Comparison of ENCODE assay signal across 15 cellular contexts in the genomic region with DNA sequence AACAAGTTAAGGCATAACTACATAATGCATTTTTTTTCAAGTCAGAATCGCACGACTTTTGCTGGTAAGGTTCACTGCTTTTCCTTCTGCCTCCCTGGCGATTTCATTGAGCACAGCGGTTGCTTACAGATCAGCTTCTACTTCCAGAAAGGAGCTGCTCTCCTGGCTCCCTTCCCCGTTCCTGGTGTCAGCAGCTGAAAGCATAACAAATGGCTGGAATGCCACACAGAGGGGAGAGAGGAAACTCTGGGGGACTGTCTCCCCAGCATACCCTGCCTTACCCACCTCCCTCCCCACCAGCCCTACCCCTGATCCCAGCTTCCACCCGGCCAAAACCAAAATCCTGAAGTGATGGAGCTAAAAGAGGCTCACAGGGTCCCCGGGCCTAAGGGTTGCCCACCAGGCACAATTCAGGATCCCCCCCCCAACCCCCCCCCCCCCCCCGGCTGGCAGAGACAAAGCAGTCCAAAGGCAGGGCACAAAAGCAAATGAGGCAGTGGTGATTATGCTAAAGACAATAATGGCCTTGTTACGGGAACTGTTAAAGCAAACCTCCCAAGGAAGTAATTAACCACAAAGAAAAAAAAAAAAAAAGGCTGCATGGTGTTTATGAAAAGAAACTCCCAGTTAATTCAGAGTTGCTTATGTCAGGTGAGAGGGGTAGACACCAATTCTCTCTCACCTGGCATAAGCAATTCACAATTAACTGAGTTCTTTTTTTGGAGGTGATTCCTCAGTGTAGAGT.
A peak's percentile ranks its signal among the peaks of the same experiment; 100 is the strongest.
DNase-seq lines count a peak whose midpoint lies in the region; ATAC-seq and TF ChIP-seq lines count a peak whose summit lies in the region.
"Had no signal": no experiment of that assay in that cellular context is flagged by ENCODE, and none has a peak within 500 bp of the region (broad histone marks: within the 10 kb centered on the region; RNA-seq: fewer than 3 reads in every experiment).

No MANE protein-coding gene starts in this region.

- peak overlapping the region; percentile 83 for H3K27ac ChIP-seq in colonic mucosa
- H3K27ac ChIP-seq: SK-N-MC had no signal

- peaks cover 4% of the 10 kb centered on the region for H3K27me3 Mint-ChIP-seq in activated CD4-positive, alpha-beta memory T cell treated with anti-CD3 and anti-CD28 coated beads, Interleukin-2, amount 10 ng/mL, durations not matched to agents 7 days and 5 days
- peaks cover 2% of the 10 kb centered on the region for H3K27me3 Mint-ChIP-seq in activated CD8-positive, alpha-beta T cell treated with anti-CD3 and anti-CD28 coated beads for 36 hours

- no peaks in the 10 kb centered on the region for H3K36me3 ChIP-seq in colonic mucosa

- no peak overlapping the region for H3K27ac Mint-ChIP-seq in activated CD4-positive, alpha-beta memory T cell treated with anti-CD3 and anti-CD28 coated beads, Interleukin-2, amount 10 ng/mL, durations not matched to agents 7 days and 5 days
- H3K27ac Mint-ChIP-seq in activated CD8-positive, alpha-beta T cell treated with anti-CD3 and anti-CD28 coated beads for 36 hours = no peak overlapping the region
- H3K27ac Mint-ChIP-seq: CD4-positive, CD25-positive, alpha-beta regulatory T cell; natural killer cell treated with Interleukin-12 subunit alpha and Interleukin-12 subunit beta and Interleukin-15 and Interleukin-18, amount 100 ng/mL, for 72 hours had no signal

- H3K9me3 Mint-ChIP-seq in activated CD4-positive, alpha-beta memory T cell treated with anti-CD3 and anti-CD28 coated beads, Interleukin-2, amount 10 ng/mL, durations not matched to agents 7 days and 5 days = no peaks in the 10 kb centered on the region
- H3K9me3 Mint-ChIP-seq in activated CD8-positive, alpha-beta T cell treated with anti-CD3 and anti-CD28 coated beads for 36 hours = no peaks in the 10 kb centered on the region
- H3K9me3 Mint-ChIP-seq: natural killer cell treated with Interleukin-12 subunit alpha and Interleukin-12 subunit beta and Interleukin-15 and Interleukin-18, amount 100 ng/mL, for 72 hours had no signal

- peak overlapping the region in 1 of 2 donors; percentile 68 for H3K9ac ChIP-seq in colonic mucosa (ENCODE audit: low read depth in 2 of 2, low read length in 2 of 2)

- peaks cover 4% of the 10 kb centered on the region for H3K4me1 Mint-ChIP-seq in activated CD4-positive, alpha-beta memory T cell treated with anti-CD3 and anti-CD28 coated beads, Interleukin-2, amount 10 ng/mL, durations not matched to agents 7 days and 5 days
- no peaks in the 10 kb centered on the region for H3K4me1 Mint-ChIP-seq in activated CD8-positive, alpha-beta T cell treated with anti-CD3 and anti-CD28 coated beads for 36 hours (ENCODE audit: low read depth)

- no peak for ATAC-seq in HG02884 (IDR thresholded peaks at IDR 0.05; ENCODE audit: unreplicated experiment)
- ATAC-seq in activated CD8-positive, alpha-beta T cell treated with anti-CD3 and anti-CD28 coated beads for 36 hours = no peak
- ATAC-seq in HG03521 (IDR thresholded peaks at IDR 0.05; ENCODE audit: unreplicated experiment) = no peak
- ATAC-seq: natural killer cell treated with Interleukin-12 subunit alpha and Interleukin-12 subunit beta and Interleukin-15 and Interleukin-18, amount 100 ng/mL, for 72 hours had no signal

- intact Hi-C loops in colonic mucosa (cut with DNase I) = no loop called here
- intact Hi-C loops in activated CD8-positive, alpha-beta T cell treated with anti-CD3 and anti-CD28 coated beads for 36 hours (cut with micrococcal nuclease) = no loop called here

- DNase-seq in COR-L47 (lab: John Stamatoyannopoulos, UW) (peak; percentile 74), NCI-H146 (lab: John Stamatoyannopoulos, UW) (peak; percentile 71), colonic mucosa (peak; percentile 38), midbrain (lab: John Stamatoyannopoulos, UW) (peak; percentile 46)
- no peak for DNase-seq in activated CD4-positive, alpha-beta memory T cell treated with anti-CD3 and anti-CD28 coated beads, Interleukin-2, amount 10 ng/mL, durations not matched to agents 7 days and 5 days
- no peak for DNase-seq in activated CD8-positive, alpha-beta T cell treated with anti-CD3 and anti-CD28 coated beads for 36 hours
- DNase-seq: activated CD4-positive, CD25-positive, alpha-beta regulatory T cell; activated T-cell treated with anti-CD3 and anti-CD28 coated beads, Interleukin-2, amount 50 U/mL, for 48 hours; CD4-positive, CD25-positive, alpha-beta regulatory T cell; Kasumi-1; NCI-H524 treated with DMSO at 0.1 percent for 48 hours had no signal

- no peak overlapping the region for H3K4me3 ChIP-seq in colonic mucosa
- H3K4me3 ChIP-seq: SK-N-MC had no signal

- H3K27me3 ChIP-seq in colonic mucosa = no peaks in the 10 kb centered on the region

- peaks cover 6% of the 10 kb centered on the region for H3K4me1 ChIP-seq in colonic mucosa

- H3K4me3 Mint-ChIP-seq in activated CD4-positive, alpha-beta memory T cell treated with anti-CD3 and anti-CD28 coated beads, Interleukin-2, amount 10 ng/mL, durations not matched to agents 7 days and 5 days = no peak overlapping the region
- H3K4me3 Mint-ChIP-seq in activated CD8-positive, alpha-beta T cell treated with anti-CD3 and anti-CD28 coated beads for 36 hours = no peak overlapping the region
- H3K4me3 Mint-ChIP-seq: CD4-positive, CD25-positive, alpha-beta regulatory T cell; natural killer cell treated with Interleukin-12 subunit alpha and Interleukin-12 subunit beta and Interleukin-15 and Interleukin-18, amount 100 ng/mL, for 72 hours had no signal

- CTCF ChIA-PET in activated CD4-positive, alpha-beta memory T cell treated with anti-CD3 and anti-CD28 coated beads, Interleukin-2, amount 10 ng/mL, durations not matched to agents 7 days and 5 days (lab: Charles Lee) = no interaction called here
- CTCF ChIA-PET in activated CD8-positive, alpha-beta T cell treated with anti-CD3 and anti-CD28 coated beads for 36 hours (lab: Charles Lee) = no interaction called here

- TF ChIP-seq CTCF in colonic mucosa (IDR thresholded peaks at IDR 0.05) = no peak
- TF ChIP-seq CTCF in activated CD8-positive, alpha-beta T cell treated with anti-CD3 and anti-CD28 coated beads for 36 hours (IDR thresholded peaks at IDR 0.05) = no peak

- POLR2A ChIA-PET in activated CD4-positive, alpha-beta memory T cell treated with anti-CD3 and anti-CD28 coated beads, Interleukin-2, amount 10 ng/mL, durations not matched to agents 7 days and 5 days (lab: Charles Lee) = no interaction called here
- POLR2A ChIA-PET in activated CD8-positive, alpha-beta T cell treated with anti-CD3 and anti-CD28 coated beads for 36 hours (lab: Charles Lee) = no interaction called here

- no peaks in the 10 kb centered on the region for H3K36me3 Mint-ChIP-seq in activated CD4-positive, alpha-beta memory T cell treated with anti-CD3 and anti-CD28 coated beads, Interleukin-2, amount 10 ng/mL, durations not matched to agents 7 days and 5 days (ENCODE audit: low read depth)
- no peaks in the 10 kb centered on the region for H3K36me3 Mint-ChIP-seq in activated CD8-positive, alpha-beta T cell treated with anti-CD3 and anti-CD28 coated beads for 36 hours (ENCODE audit: low read depth)
- H3K36me3 Mint-ChIP-seq: CD4-positive, CD25-positive, alpha-beta regulatory T cell; natural killer cell treated with Interleukin-12 subunit alpha and Interleukin-12 subunit beta and Interleukin-15 and Interleukin-18, amount 100 ng/mL, for 72 hours had no signal

- H3K9me3 ChIP-seq in colonic mucosa = no peaks in the 10 kb centered on the region

Comparison
In these comparisons a context has a peak if more than half of its experiments do, and no peak if none do; other contexts are left out.
1. DNase-seq: peak in COR-L47 (single experiment), NCI-H146 (single experiment), colonic mucosa (single experiment) and midbrain (single experiment); none in activated CD4-positive, alpha-beta memory T cell treated with anti-CD3 and anti-CD28 coated beads, Interleukin-2, amount 10 ng/mL, durations not matched to agents 7 days and 5 days (single experiment) and activated CD8-positive, alpha-beta T cell treated with anti-CD3 and anti-CD28 coated beads for 36 hours (single experiment).